ENCODE assay signal across 8 cellular contexts in genomic region chr14:21309238-21309636, GRCh38. TPM values are rescaled to one million over a fixed set of nuclear protein-coding genes. Genes with fewer than 3 reads are reported as not detected.
DNase-seq lines count a peak whose midpoint lies in the region; FAIRE-seq and TF ChIP-seq lines count a peak whose summit lies in the region.

No MANE protein-coding gene starts in this region.

- H3K27ac ChIP-seq in brain microvascular endothelial cell, result no peak overlapping the region
- peak overlapping the region; percentile 49 for H3K27ac ChIP-seq in mesodermal cell (ENCODE audit: low read depth, low read length, severe bottlenecking)

- WGBS in mesodermal cell (ENCODE audit: insufficient coverage in 2 of 2), 2 experiments, result 70 to 76% methylated on average over 6 to 7 of the region's 8 CpGs

- FAIRE-seq in GM12891 (lab: Jason Lieb, UNC), result no peak

- no peaks in the 10 kb centered on the region for H3K9me3 ChIP-seq in mesodermal cell (ENCODE audit: control insufficient read depth, low read length)

- no peak for TF ChIP-seq POLR2A in GM12891 (IDR thresholded peaks at IDR 0.05; ENCODE audit: low read depth, low read length)

- no peaks in the 10 kb centered on the region for H3K4me1 ChIP-seq in mesodermal cell (ENCODE audit: control insufficient read depth, insufficient read depth, low read length, poor library complexity, severe bottlenecking)

- DNase-seq in stimulated activated CD4-positive, alpha-beta T cell treated with anti-CD3 and anti-CD28 coated beads, Interleukin-15, amount 100 ng/mL, for 24 hours, result peak; percentile 4
- no peak for DNase-seq in stimulated activated CD4-positive, alpha-beta T cell treated with anti-CD3 and anti-CD28 coated beads, Interleukin-2, amount 100 ng/mL, for 24 hours
- DNase-seq in brain microvascular endothelial cell (no peak), GM12891 (ENCODE audit: insufficient read length, low spot score) (no peak), cerebellar nuclear complex (lab: John Stamatoyannopoulos, UW) (no peak), AG08395 (ENCODE audit: low spot score) (no peak), DMS79 treated with DMSO at 0.1 percent for 48 hours (lab: John Stamatoyannopoulos, UW) (no peak)

- TF ChIP-seq CTCF in brain microvascular endothelial cell (IDR thresholded peaks at IDR 0.05; ENCODE audit: low read depth, low read length, missing control alignments), result no peak

- in situ Hi-C loops in brain microvascular endothelial cell (cut with HindIII; ENCODE audit: low pct_ligation_motif_present, low sequenced_read_pairs), result no loop called here

- H3K36me3 ChIP-seq in brain microvascular endothelial cell (replicated peaks), result no peaks in the 10 kb centered on the region
- H3K36me3 ChIP-seq in mesodermal cell (ENCODE audit: control insufficient read depth, insufficient read depth, low read length), result no peaks in the 10 kb centered on the region

- H3K27me3 ChIP-seq in brain microvascular endothelial cell (replicated peaks), result no peaks in the 10 kb centered on the region

- peak overlapping the region; percentile 46 for H3K4me3 ChIP-seq in brain microvascular endothelial cell (ENCODE audit: low read depth, low read length)
- peak overlapping the region; percentile 24 for H3K4me3 ChIP-seq in mesodermal cell (ENCODE audit: extremely low read depth, insufficient read depth, low read length, poor library complexity, severe bottlenecking)

TF ChIP-seq in GM12891, 5 proteins besides CTCF, POLR2A, EP300 and RAD21:
- no peak for TF ChIP-seq SPI1 (IDR thresholded peaks at IDR 0.05; ENCODE audit: low read depth, low read length)
- TF ChIP-seq POLR2AphosphoS5 (IDR thresholded peaks at IDR 0.05; ENCODE audit: low read depth, low read length), result no peak
- TF ChIP-seq PAX5 (IDR thresholded peaks at IDR 0.05; ENCODE audit: insufficient read depth, low read length, severe bottlenecking), result no peak

RNA-seq across cellular contexts. Expression of gene RPGRIP1, which starts 29.4 kb away (rescaled TPM):
- not detected for polyA plus RNA-seq in mesodermal cell (2013, experiment 1 of 2)
- polyA plus RNA-seq in mesodermal cell (2013, experiment 2 of 2), result not detected
- polyA plus RNA-seq in GM12891 (2012; ENCODE audit: low read depth, missing spikeins), result 0.13 TPM

RNA-seq across cellular contexts. Expression of gene HNRNPC, which starts 40.0 kb away (rescaled TPM):
- polyA plus RNA-seq in mesodermal cell (2013, experiment 1 of 2), result 666 TPM
- 685 TPM for polyA plus RNA-seq in mesodermal cell (2013, experiment 2 of 2)
- 626 TPM for polyA plus RNA-seq in GM12891 (2012; ENCODE audit: low read depth, missing spikeins)
